In genomic region chr6:74577619-74578018, GRCh38 we compare ENCODE assay signal across 12 cellular contexts.
A peak's percentile ranks its signal among the peaks of the same experiment; 100 is the strongest.
DNase-seq lines count a peak whose midpoint lies in the region; ATAC-seq, FAIRE-seq and TF ChIP-seq lines count a peak whose summit lies in the region.
"Had no signal": no experiment of that assay in that cellular context is flagged by ENCODE, and none has a peak within 500 bp of the region (broad histone marks: within the 10 kb centered on the region; RNA-seq: fewer than 3 reads in every experiment).

No MANE protein-coding gene starts in this region.

- no peaks in the 10 kb centered on the region for H3K9me2 ChIP-seq in GM23338 (ENCODE audit: insufficient read depth)

- H3K27ac Mint-ChIP-seq in GM23338 (no peak overlapping the region), osteocyte (ENCODE audit: unreplicated experiment) (peak overlapping the region; percentile 84)

- no peak for TF ChIP-seq CTCF in GM23338 (conservative IDR thresholded peaks at IDR 0.05; ENCODE audit: low read depth in 2 of 2)
- TF ChIP-seq CTCF in osteocyte (IDR thresholded peaks at IDR 0.05) = no peak

- H3K27ac ChIP-seq in GM23338 (ENCODE audit: low read depth) = no peak overlapping the region
- H3K27ac ChIP-seq: thoracic aorta had no signal

- H3K27me3 Mint-ChIP-seq in GM23338 (ENCODE audit: insufficient read depth, low read depth, poor library complexity) (no peaks in the 10 kb centered on the region), osteocyte (ENCODE audit: unreplicated experiment) (no peaks in the 10 kb centered on the region)

- no peaks in the 10 kb centered on the region for H3K27me3 ChIP-seq in GM23338 (ENCODE audit: insufficient read depth)

- no peaks in the 10 kb centered on the region for H4K20me1 ChIP-seq in GM23338 (replicated peaks; ENCODE audit: insufficient read depth)

- DNase-seq in GM23338 (ENCODE audit: low spot score) = no peak
- no peak for DNase-seq in osteocyte (ENCODE audit: extremely low spot score, unreplicated experiment)
- no peak for DNase-seq in NCI-H2196 treated with DMSO at 0.1 percent for 48 hours (lab: John Stamatoyannopoulos, UW; ENCODE audit: unreplicated experiment)
- DNase-seq in HTR-8/SVneo (ENCODE audit: insufficient read length, low spot score) = no peak
- DNase-seq in stimulated activated CD4-positive, alpha-beta T cell treated with anti-CD3 and anti-CD28 coated beads, Interleukin-4, amount 100 ng/mL, for 4 hours = no peak
- DNase-seq in activated CD4-positive, alpha-beta T cell treated with anti-CD3 and anti-CD28 coated beads for 4 hours = no peak
- DNase-seq: activated T-cell treated with anti-CD3 and anti-CD28 coated beads for 4 hours, DMS79 treated with DMSO at 0.1 percent for 48 hours, NCI-H345 had no signal

- H3K4me3 Mint-ChIP-seq in GM23338 = no peak overlapping the region
- no peak overlapping the region for H3K4me3 Mint-ChIP-seq in osteocyte (ENCODE audit: unreplicated experiment)

- H3K36me3 ChIP-seq in GM23338 (ENCODE audit: insufficient read depth) = no peaks in the 10 kb centered on the region
- H3K36me3 ChIP-seq: thoracic aorta had no signal

- ATAC-seq in GM19035 (IDR thresholded peaks at IDR 0.05; ENCODE audit: unreplicated experiment) (peak; percentile 89), GM23338 (no peak), HG03354 (IDR thresholded peaks at IDR 0.05; ENCODE audit: poor library complexity, severe bottlenecking, unreplicated experiment) (peak; percentile 97)

- H3K9me3 Mint-ChIP-seq in GM23338 = no peaks in the 10 kb centered on the region
- no peaks in the 10 kb centered on the region for H3K9me3 Mint-ChIP-seq in osteocyte (ENCODE audit: unreplicated experiment)

- H3K4me1 Mint-ChIP-seq in GM23338 (no peaks in the 10 kb centered on the region), osteocyte (ENCODE audit: unreplicated experiment) (peaks cover 30% of the 10 kb centered on the region)

- H3F3A ChIP-seq in GM23338 (replicated peaks; ENCODE audit: low read depth) = no peaks in the 10 kb centered on the region

- H3K4me2 ChIP-seq in GM23338 = no peak overlapping the region

- no peak for FAIRE-seq in HTR-8/SVneo (lab: Jason Lieb, UNC)

- no peaks in the 10 kb centered on the region for H3K4me1 ChIP-seq in GM23338 (ENCODE audit: insufficient read depth)

- H3K36me3 Mint-ChIP-seq in GM23338 (ENCODE audit: low read depth) (no peaks in the 10 kb centered on the region), osteocyte (ENCODE audit: unreplicated experiment) (no peaks in the 10 kb centered on the region)

- H3K79me2 ChIP-seq in GM23338 (replicated peaks; ENCODE audit: insufficient read depth) = no peaks in the 10 kb centered on the region

- peak overlapping the region; percentile 54; the same call in 1 of the 2 replicates for H2AFZ ChIP-seq in GM23338

- H3K4me3 ChIP-seq in GM23338 = no peak overlapping the region
- H3K4me3 ChIP-seq: thoracic aorta had no signal

TF ChIP-seq in GM23338, 12 proteins besides CTCF, POLR2A, EP300 and RAD21:
- no peak for TF ChIP-seq ZNF462 (CRISPR knock-in tag; IDR thresholded peaks at IDR 0.05)
- no peak for TF ChIP-seq JUNB (IDR thresholded peaks at IDR 0.05; ENCODE audit: unreplicated experiment)
